Comparison of ENCODE assay signal across 13 cellular contexts in genomic region chr3:44989636-44990373, GRCh38.
A peak's percentile ranks its signal among the peaks of the same experiment; 100 is the strongest.
DNase-seq lines count a peak whose midpoint lies in the region; ATAC-seq and TF ChIP-seq lines count a peak whose summit lies in the region.
"Had no signal": no experiment of that assay in that cellular context is flagged by ENCODE, and none has a peak within 500 bp of the region (broad histone marks: within the 10 kb centered on the region; RNA-seq: fewer than 3 reads in every experiment).

No MANE protein-coding gene starts in this region.

- TF ChIP-seq POLR2A in GM18505 (IDR thresholded peaks at IDR 0.05; ENCODE audit: borderline replicate concordance, extremely low read depth, insufficient read depth, insufficient read length): no peak

- ATAC-seq in GM18505 (IDR thresholded peaks at IDR 0.05; ENCODE audit: unreplicated experiment): no peak
- ATAC-seq: PC-3 had no signal

- DNase-seq in AG20443 (ENCODE audit: low spot score) (peak; percentile 62), GM03348 (ENCODE audit: low spot score) (peak; percentile 49), cerebellar nuclear complex (lab: John Stamatoyannopoulos, UW) (peak; percentile 62 to 78), medulla oblongata (ENCODE audit: extremely low spot score) (peak; percentile 19), NCI-H1105 treated with DMSO at 0.1 percent for 48 hours (lab: John Stamatoyannopoulos, UW) (no peak), OCI-M2 (lab: John Stamatoyannopoulos, UW; ENCODE audit: unreplicated experiment) (no peak)
- DNase-seq in activated CD4-positive, alpha-beta T cell treated with anti-CD3 and anti-CD28 coated beads for 4 hours: no peak
- DNase-seq: DMS 273 treated with DMSO at 0.1 percent for 48 hours, NCI-H1092, NCI-H187, NCI-H446, PC-3 had no signal

Comparison
In these comparisons a context has a peak if more than half of its experiments do, and no peak if none do; other contexts are left out.
1. DNase-seq: peak in AG20443 (single experiment), GM03348 (single experiment), cerebellar nuclear complex (2 of 2) and medulla oblongata (single experiment); none in NCI-H1105 treated with DMSO at 0.1 percent for 48 hours (single experiment), activated CD4-positive, alpha-beta T cell treated with anti-CD3 and anti-CD28 coated beads for 4 hours (0 of 2) and OCI-M2 (single experiment).